8 cellular contexts compared by ENCODE assay signal in genomic region chr1:244451951-244452795, GRCh38. TPM values are rescaled to one million over a fixed set of nuclear protein-coding genes. Genes with fewer than 3 reads are reported as not detected.
A peak's percentile ranks its signal among the peaks of the same experiment; 100 is the strongest.
DNase-seq lines count a peak whose midpoint lies in the region; ATAC-seq and TF ChIP-seq lines count a peak whose summit lies in the region.

No MANE protein-coding gene starts in this region.

- H3K27ac ChIP-seq in OCI-LY7 (ENCODE audit: low read depth, low read length, poor library complexity, severe bottlenecking), result peak overlapping the region; percentile 85

- H3K27me3 ChIP-seq in mononuclear cell (ENCODE audit: insufficient read depth, low read length), result no peaks in the 10 kb centered on the region

- POLR2A ChIA-PET in OCI-LY7 (lab: Charles Lee), result no interaction called here

- H3K4me3 ChIP-seq in OCI-LY7 (ENCODE audit: low read depth, low read length, poor library complexity, severe bottlenecking), result peak overlapping the region; percentile 98
- peak overlapping the region; percentile 90 for H3K4me3 ChIP-seq in epithelial cell of esophagus (ENCODE audit: low read length)
- peak overlapping the region; percentile 92 for H3K4me3 ChIP-seq in mononuclear cell (ENCODE audit: low read length)

- DNase-seq in DMS153 (lab: John Stamatoyannopoulos, UW), result peak; percentile 100
- peak; percentile 100 for DNase-seq in OCI-LY7 (ENCODE audit: low spot score)
- peak; percentile 98 for DNase-seq in activated T-cell treated with anti-CD3 and anti-CD28 coated beads for 4 hours
- DNase-seq in epithelial cell of esophagus (ENCODE audit: low read depth), result peak; percentile 99
- peak; percentile 98 for DNase-seq in stimulated activated CD8-positive, alpha-beta memory T cell treated with anti-CD3 and anti-CD28 coated beads, Interleukin-2, amount 100 ng/mL, for 48 hours (ENCODE audit: low read depth in 2 of 2)

- ATAC-seq in GM21576 (IDR thresholded peaks at IDR 0.05; ENCODE audit: unreplicated experiment), result peak; percentile 89

- H3K4me1 Mint-ChIP-seq in IgD-negative memory B cell, result peaks cover 25 to 31% (median 25%) of the 10 kb centered on the region in 3 donors

- H3K27ac Mint-ChIP-seq in IgD-negative memory B cell, result peak overlapping the region; percentile 78 to 98 (median 97)

- peaks cover 25% of the 10 kb centered on the region for H4K20me1 ChIP-seq in OCI-LY7 (ENCODE audit: insufficient read depth, low read length)

- intact Hi-C loops in OCI-LY7 (cut with micrococcal nuclease; ENCODE audit: unreplicated experiment), result loop anchor here (1.0 to 10.0 kb wide), 5 partner anchors 157 to 520 kb away; partner anchors contain the start of gene COX20

- CTCF ChIA-PET in OCI-LY7 (lab: Charles Lee; ENCODE audit: unreplicated experiment), result interaction anchor here (0.9 kb wide), 1 partner anchor 10 kb away, joined by 3 read pairs; no protein-coding TSS in a partner anchor

- H3K36me3 ChIP-seq in OCI-LY7 (ENCODE audit: insufficient read depth, low read length), result peaks cover 31% of the 10 kb centered on the region

- H3K4me2 ChIP-seq in OCI-LY7 (ENCODE audit: low read length), result peak overlapping the region; percentile 72

- H3K4me1 ChIP-seq in OCI-LY7 (ENCODE audit: insufficient read depth, low read length, poor library complexity, severe bottlenecking) (peaks cover 32% of the 10 kb centered on the region), mononuclear cell (ENCODE audit: insufficient read depth, low read length) (peaks cover 15% of the 10 kb centered on the region)

- TF ChIP-seq CTCF in OCI-LY7 (conservative IDR thresholded peaks at IDR 0.05; ENCODE audit: low read length), result peak; percentile 71
- TF ChIP-seq CTCF in epithelial cell of esophagus (IDR thresholded peaks at IDR 0.05; ENCODE audit: insufficient read depth, low read depth, low read length, missing control alignments), result peak; percentile 35

- H3K4me3 Mint-ChIP-seq in IgD-negative memory B cell, result peak overlapping the region; percentile 91 to 99 (median 98)

- H3K9me3 ChIP-seq in OCI-LY7 (ENCODE audit: low read length) (peaks cover 14% of the 10 kb centered on the region; the same call in 1 of the 2 replicates), mononuclear cell (ENCODE audit: low read depth, low read length) (no peaks in the 10 kb centered on the region)

- H2AFZ ChIP-seq in OCI-LY7 (ENCODE audit: low read length), result peak overlapping the region; percentile 92

- H3K27me3 Mint-ChIP-seq in IgD-negative memory B cell, result no peaks in the 10 kb centered on the region

- H3K9me3 Mint-ChIP-seq in IgD-negative memory B cell, result no peaks in the 10 kb centered on the region

- H3K36me3 Mint-ChIP-seq in IgD-negative memory B cell, result peaks cover 7% of the 10 kb centered on the region

- no peaks in the 10 kb centered on the region for H3K9me2 ChIP-seq in OCI-LY7 (ENCODE audit: insufficient read depth, low read length)

- H3K79me2 ChIP-seq in OCI-LY7 (ENCODE audit: insufficient read depth, low read depth, low read length), result peaks cover 42% of the 10 kb centered on the region

- TSS peak; percentile 70 for BruUV-seq in OCI-LY7 (replicated peaks; lab: Mats Ljungman, UMichigan)

RNA-seq across cellular contexts. Expression of gene ADSS2, which starts 0.5 kb away (rescaled TPM):
- 19.6 TPM for polyA plus RNA-seq in IgD-negative memory B cell
- 35.2 and 36.5 TPM in 2 replicates for total RNA-seq in OCI-LY7 (2014; rRNA removed; shearing (Covaris generic))
- 49.0 and 54.6 TPM in 2 replicates for total RNA-seq in OCI-LY7 (2022)
- 40.6 TPM for total RNA-seq in mononuclear cell

RNA-seq across cellular contexts. Expression of gene CATSPERE, which starts 8.9 kb away (rescaled TPM):
- 0.23 TPM for polyA plus RNA-seq in IgD-negative memory B cell
- total RNA-seq in OCI-LY7 (2014; rRNA removed; shearing (Covaris generic)), result 0.41 TPM in 1 of 2 replicates, not detected in the other
- total RNA-seq in OCI-LY7 (2022) (0.79 and 1.1 TPM in 2 replicates), mononuclear cell (0.94 TPM)

Comparison
In these comparisons a context has a peak if more than half of its experiments do, and no peak if none do; other contexts are left out.
1. Peak in every context shown above with its lines: DNase-seq, ATAC-seq, H3K4me3 ChIP-seq and H3K27ac ChIP-seq.